Comparison of ENCODE assay signal across 30 cellular contexts in the genomic region with DNA sequence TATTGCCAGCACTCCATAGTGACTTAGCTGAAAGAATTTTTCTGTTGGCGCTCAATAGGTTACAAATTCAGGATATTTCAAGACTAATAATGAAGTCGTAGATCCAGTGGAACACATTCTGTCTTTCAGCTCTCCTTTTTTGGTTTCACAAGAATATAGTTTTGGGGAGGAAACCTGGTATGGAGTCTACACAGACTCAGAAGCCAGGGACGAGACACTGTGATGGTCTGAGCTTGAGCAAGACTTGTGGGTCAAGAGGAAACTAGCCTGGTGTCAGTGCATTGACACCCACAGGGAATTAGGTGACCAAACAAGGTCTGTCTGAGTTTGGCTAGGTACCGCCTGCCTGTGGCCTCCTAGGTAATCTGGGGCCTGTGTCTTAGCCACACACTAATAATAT.
"Had no signal": no experiment of that assay in that cellular context is flagged by ENCODE, and none has a peak within 500 bp of the region (broad histone marks: within the 10 kb centered on the region; RNA-seq: fewer than 3 reads in every experiment).

No MANE protein-coding gene starts in this region.

- H3K9me3 Mint-ChIP-seq: activated naive CD4-positive, alpha-beta T cell treated with anti-CD3 and anti-CD28 coated beads, Interleukin-2, amount 50 U/mL, for 24 hours; central memory CD8-positive, alpha-beta T cell had no signal

- H3K36me3 ChIP-seq: ascending aorta, cardiac muscle cell, SJCRH30 had no signal

- H3K27me3 Mint-ChIP-seq: activated CD4-positive, alpha-beta T cell treated with anti-CD3 and anti-CD28 coated beads, Interleukin-2, amount 10 ng/mL, durations not matched to agents 24 days and 14 days; activated naive CD4-positive, alpha-beta T cell treated with anti-CD3 and anti-CD28 coated beads, Interleukin-2, amount 50 U/mL, for 24 hours; activated T-cell treated with anti-CD3 and anti-CD28 coated beads, Interleukin-2, amount 50 U/mL, for 24 hours; central memory CD8-positive, alpha-beta T cell had no signal

- H3K4me2 ChIP-seq: KMS-11 had no signal

- H3K27me3 ChIP-seq: ascending aorta, cardiac muscle cell, SJCRH30 had no signal

- DNase-seq: activated CD4-positive, alpha-beta T cell treated with anti-CD3 and anti-CD28 coated beads for 1 hour; activated CD4-positive, alpha-beta T cell treated with anti-CD3 and anti-CD28 coated beads, Interleukin-2, amount 10 ng/mL, durations not matched to agents 24 days and 14 days; activated CD4-positive, alpha-beta T cell treated with anti-CD3 and anti-CD28 coated beads, Interleukin-2, amount 50 U/mL, for 48 hours; activated CD4-positive, CD25-positive, alpha-beta regulatory T cell; activated CD8-positive, alpha-beta T cell treated with anti-CD3 and anti-CD28 coated beads, Interleukin-2, amount 10 ng/mL, durations not matched to agents 7 days and 5 days; activated effector memory CD4-positive, alpha-beta T cell treated with anti-CD3 and anti-CD28 coated beads, Interleukin-2, amount 50 U/mL, for 16 hours; activated naive CD4-positive, alpha-beta T cell treated with Interleukin-2 at 50 U/mL for 16 hours; activated naive CD8-positive, alpha-beta T cell treated with anti-CD3 and anti-CD28 coated beads, Interleukin-2, amount 10 ng/mL, durations not matched to agents 7 days and 5 days; amygdala; MM.1S; NCI-H1092 treated with DMSO at 0.1 percent for 48 hours; NCI-H146; NCI-H187; NCI-H2029 treated with DMSO at 0.1 percent for 48 hours; NCI-H2107; NCI-H2171; NCI-H510A; NCI-H526; NCI-H748 treated with DMSO at 0.1 percent for 48 hours; OCI-M1; SHP77; SJCRH30 had no signal

- H3K4me3 ChIP-seq: ascending aorta, cardiac muscle cell, SJCRH30, SK-N-MC had no signal

- H3K4me1 ChIP-seq: ascending aorta, SJCRH30 had no signal

- ATAC-seq: activated CD8-positive, alpha-beta T cell treated with anti-CD3 and anti-CD28 coated beads, Interleukin-2, amount 10 ng/mL, durations not matched to agents 7 days and 5 days had no signal

- H3K27ac Mint-ChIP-seq: activated CD4-positive, alpha-beta T cell treated with anti-CD3 and anti-CD28 coated beads, Interleukin-2, amount 10 ng/mL, durations not matched to agents 24 days and 14 days; activated CD8-positive, alpha-beta T cell treated with anti-CD3 and anti-CD28 coated beads, Interleukin-2, amount 10 ng/mL, durations not matched to agents 7 days and 5 days; activated naive CD4-positive, alpha-beta T cell treated with anti-CD3 and anti-CD28 coated beads, Interleukin-2, amount 50 U/mL, for 24 hours; activated naive CD8-positive, alpha-beta T cell treated with anti-CD3 and anti-CD28 coated beads, Interleukin-2, amount 10 ng/mL, durations not matched to agents 7 days and 5 days; activated T-cell treated with anti-CD3 and anti-CD28 coated beads, Interleukin-2, amount 50 U/mL, for 24 hours; T-helper 2 cell treated with Interferon-gamma antibody and Interleukin-4, amounts not matched to agents 5 μg/mL and 100 μg/mL, for 36 hours had no signal

- H3K4me3 Mint-ChIP-seq: activated CD4-positive, alpha-beta T cell treated with anti-CD3 and anti-CD28 coated beads, Interleukin-2, amount 10 ng/mL, durations not matched to agents 24 days and 14 days; activated CD8-positive, alpha-beta T cell treated with anti-CD3 and anti-CD28 coated beads, Interleukin-2, amount 10 ng/mL, durations not matched to agents 7 days and 5 days; activated naive CD4-positive, alpha-beta T cell treated with anti-CD3 and anti-CD28 coated beads, Interleukin-2, amount 50 U/mL, for 24 hours; activated naive CD8-positive, alpha-beta T cell treated with anti-CD3 and anti-CD28 coated beads, Interleukin-2, amount 10 ng/mL, durations not matched to agents 7 days and 5 days; activated T-cell treated with anti-CD3 and anti-CD28 coated beads, Interleukin-2, amount 50 U/mL, for 24 hours; central memory CD8-positive, alpha-beta T cell; T-helper 2 cell treated with Interferon-gamma antibody and Interleukin-4, amounts not matched to agents 5 μg/mL and 100 μg/mL, for 36 hours had no signal

- H3K9me3 ChIP-seq: ascending aorta, SJCRH30 had no signal

- H3K9ac ChIP-seq: KMS-11 had no signal

- H3K27ac ChIP-seq: ascending aorta, cardiac muscle cell, KMS-11, SJCRH30, SK-N-MC had no signal
